18 cellular contexts compared by ENCODE assay signal in the genomic region with DNA sequence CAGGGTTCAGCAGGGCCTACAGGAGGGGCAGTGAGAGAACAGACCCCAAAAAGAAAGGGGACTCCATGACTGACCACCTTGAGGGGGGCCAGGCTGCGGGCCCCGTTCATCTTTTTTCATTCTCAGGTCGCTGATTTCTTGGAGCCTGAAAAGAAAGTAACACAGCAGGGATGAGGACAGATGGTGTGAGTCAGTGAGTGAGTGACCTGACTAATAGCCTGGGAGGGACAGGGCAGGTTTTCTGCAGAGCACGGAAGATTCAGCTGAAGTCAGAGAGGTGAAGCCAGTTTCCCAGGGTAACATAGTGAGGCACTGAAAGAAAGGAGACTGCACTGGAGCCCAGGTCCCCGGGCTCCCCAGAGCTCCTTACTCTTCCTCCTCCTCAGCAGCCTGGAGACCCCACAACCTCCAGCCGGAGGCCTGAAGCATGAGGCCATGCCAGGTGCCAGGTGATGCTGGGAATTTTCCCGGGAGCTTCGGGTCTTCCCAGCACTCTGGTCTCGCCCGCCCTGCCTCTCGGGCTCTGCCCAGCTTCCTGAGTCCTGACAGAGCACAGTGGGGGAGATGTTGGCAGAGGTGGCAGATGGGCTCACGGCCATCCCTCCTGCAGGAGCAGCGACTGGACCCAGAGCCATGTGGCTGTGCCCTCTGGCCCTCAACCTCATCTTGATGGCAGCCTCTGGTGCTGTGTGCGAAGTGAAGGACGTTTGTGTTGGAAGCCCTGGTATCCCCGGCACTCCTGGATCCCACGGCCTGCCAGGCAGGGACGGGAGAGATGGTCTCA. TPM values are rescaled to one million over a fixed set of nuclear protein-coding genes. Genes with fewer than 3 reads are reported as not detected.
DNase-seq lines count a peak whose midpoint lies in the region; ATAC-seq, FAIRE-seq and TF ChIP-seq lines count a peak whose summit lies in the region.
"Not testable (repeated sequence)": the region's sequence is repeated elsewhere in the genome, so short reads cannot be mapped to it uniquely, and the experiment has no call there.
"Had no signal": no experiment of that assay in that cellular context is flagged by ENCODE, and none has a peak within 500 bp of the region (broad histone marks: within the 10 kb centered on the region; RNA-seq: fewer than 3 reads in every experiment).

No MANE protein-coding gene starts in this region.

- in situ Hi-C loops in mammary epithelial cell (cut with MboI; ENCODE audit: low sequenced_read_pairs in 2 of 2) = not testable (repeated sequence)

- not testable (repeated sequence) for H3K79me2 ChIP-seq in mammary epithelial cell (ENCODE audit: insufficient read depth, low read length)

- BruUV-seq in mammary epithelial cell (replicated peaks; lab: Mats Ljungman, UMichigan) = not testable (repeated sequence)

- intact Hi-C loops in mammary epithelial cell (cut with micrococcal nuclease); lower lobe of right lung (cut with DNase I); upper lobe of right lung (cut with DNase I): not testable (repeated sequence)

- 47% methylated on average over 7 of the region's 18 CpGs for WGBS in mammary epithelial cell (ENCODE audit: low coverage, missing lambda C conversion rate)

- not testable (repeated sequence) for H3K27me3 ChIP-seq in mammary epithelial cell (ENCODE audit: insufficient read depth, low read length); lower lobe of right lung (ENCODE audit: low read depth); upper lobe of right lung
- H3K27me3 ChIP-seq in foreskin keratinocyte = peaks cover 11% of the 10 kb centered on the region

- not testable (repeated sequence) for H3K4me1 ChIP-seq in mammary epithelial cell (ENCODE audit: insufficient read depth, low read length); foreskin keratinocyte; lower lobe of right lung; upper lobe of right lung

- H3K36me3 ChIP-seq in mammary epithelial cell (ENCODE audit: insufficient read depth, low read length); lower lobe of right lung; upper lobe of right lung: not testable (repeated sequence)

- dilution Hi-C loops in mammary epithelial cell (cut with HindIII; ENCODE audit: low sequenced_read_pairs) = not testable (repeated sequence)

- H3K9me3 ChIP-seq in mammary epithelial cell (replicated peaks; ENCODE audit: insufficient read depth, low read length); lower lobe of right lung; upper lobe of right lung: not testable (repeated sequence)

- H3K27ac ChIP-seq in mammary epithelial cell (ENCODE audit: insufficient read depth, low read depth, low read length); foreskin keratinocyte: not testable (repeated sequence)
- H3K27ac ChIP-seq in lower lobe of right lung (peak overlapping the region; percentile 75), upper lobe of right lung (peak overlapping the region; percentile 74)

- peak; percentile 3 for DNase-seq in AG10803 (ENCODE audit: low read depth)
- peak; percentile 5 for DNase-seq in EL
- peak; percentile 13 for DNase-seq in HTR-8/SVneo (ENCODE audit: insufficient read length, low spot score)
- peak; percentile 37 for DNase-seq in RPMI8226
- DNase-seq in mammary epithelial cell = peak; percentile 31
- peak in 1 of 2 donors; percentile 16 for DNase-seq in foreskin keratinocyte
- not testable (repeated sequence) for DNase-seq in lower lobe of right lung, upper lobe of right lung

- not testable (repeated sequence) for H3K4me2 ChIP-seq in mammary epithelial cell (ENCODE audit: insufficient read depth, low read depth, low read length)

- not testable (repeated sequence) for H4K20me1 ChIP-seq in mammary epithelial cell (ENCODE audit: insufficient read depth, low read length)

- TF ChIP-seq CTCF in AG10803 (conservative IDR thresholded peaks at IDR 0.05; ENCODE audit: low read length); mammary epithelial cell (conservative IDR thresholded peaks at IDR 0.05 in 1 of 2, IDR thresholded peaks at IDR 0.05 in 1 of 2; ENCODE audit: extremely low read depth in 1 of 2, insufficient read depth in 1 of 2, low read depth in 1 of 2, low read length in 2 of 2); foreskin keratinocyte (conservative IDR thresholded peaks at IDR 0.05); lower lobe of right lung (IDR thresholded peaks at IDR 0.05); upper lobe of right lung (IDR thresholded peaks at IDR 0.05): not testable (repeated sequence)

- CTCF ChIA-PET in mammary epithelial cell (lab: Charles Lee; ENCODE audit: low non-redundant PET) = not testable (repeated sequence)

- not testable (repeated sequence) for H3K9ac ChIP-seq in mammary epithelial cell (ENCODE audit: insufficient read depth, low read length)

- not testable (repeated sequence) for H2AFZ ChIP-seq in mammary epithelial cell (ENCODE audit: low read depth, low read length)

- not testable (repeated sequence) for H3K4me3 ChIP-seq in AG10803 (ENCODE audit: low read length); mammary epithelial cell (replicated peaks in 1 of 3; ENCODE audit: insufficient read depth in 1 of 3, low read depth in 2 of 3, low read length in 3 of 3)
- H3K4me3 ChIP-seq in lower lobe of right lung = peak overlapping the region; percentile 48
- H3K4me3 ChIP-seq in upper lobe of right lung = peak overlapping the region; percentile 45

- not testable (repeated sequence) for FAIRE-seq in HTR-8/SVneo (lab: Jason Lieb, UNC)

- ATAC-seq in foreskin keratinocyte (peak; percentile 40), lower lobe of right lung (peak in 1 of 2 donors; percentile 3)
- ATAC-seq in upper lobe of right lung = not testable (repeated sequence)

RNA-seq across cellular contexts. Expression of a gene that starts 0.6 kb away (rescaled TPM):
- total RNA-seq in mammary epithelial cell = not detected
- not detected for polyA plus RNA-seq in mammary epithelial cell
- polyA minus RNA-seq in mammary epithelial cell = not detected
- not detected in 2 replicates for total RNA-seq in foreskin keratinocyte
- polyA plus RNA-seq in foreskin keratinocyte = not detected in 2 replicates
- total RNA-seq in lower lobe of right lung = 10,352 TPM
- 11,191 TPM for total RNA-seq in upper lobe of right lung
- total RNA-seq: breast epithelium, GM23338, Peyer's patch, right atrium auricular region, SK-MEL-5, smooth muscle cell had no signal
- polyA plus RNA-seq: A549, GM23338, IgD-negative memory B cell, neural cell, smooth muscle cell had no signal

RNA-seq across cellular contexts. Expression of a gene that starts 51.2 kb away (rescaled TPM):
- not detected for total RNA-seq in mammary epithelial cell
- polyA plus RNA-seq in mammary epithelial cell = not detected
- polyA minus RNA-seq in mammary epithelial cell = not detected
- not detected in 2 replicates for total RNA-seq in foreskin keratinocyte
- not detected in 2 replicates for polyA plus RNA-seq in foreskin keratinocyte
- 14,717 TPM for total RNA-seq in lower lobe of right lung
- total RNA-seq in upper lobe of right lung = 13,814 TPM
- total RNA-seq: activated T-helper 17 cell treated with anti-CD3 and anti-CD28 coated beads, Interleukin-2, amount 50 U/mL, for 72 hours; GM23338; Peyer's patch; SK-MEL-5; smooth muscle cell had no signal
- polyA plus RNA-seq: A549, GM23338, IgD-negative memory B cell had no signal

Comparison
In these comparisons a context has a peak if more than half of its experiments do, and no peak if none do; other contexts are left out.
1. RNA of a gene that starts 0.6 kb away (total RNA-seq): 11,191 TPM in upper lobe of right lung (single experiment) and 10,352 TPM in lower lobe of right lung (single experiment); not detected in mammary epithelial cell and not detected in foreskin keratinocyte; every median in the first group is over 1,000 times any median in the second.
2. RNA of a gene that starts 51.2 kb away (total RNA-seq): 14,717 TPM in lower lobe of right lung (single experiment) and 13,814 TPM in upper lobe of right lung (single experiment); not detected in mammary epithelial cell and not detected in foreskin keratinocyte; every median in the first group is over 1,000 times any median in the second.